8 cellular contexts compared by ENCODE assay signal in genomic region chr12:10365716-10366433, GRCh38. TPM values are rescaled to one million over a fixed set of nuclear protein-coding genes. Genes with fewer than 3 reads are reported as not detected.
A peak's percentile ranks its signal among the peaks of the same experiment; 100 is the strongest.
DNase-seq lines count a peak whose midpoint lies in the region; FAIRE-seq and TF ChIP-seq lines count a peak whose summit lies in the region.

No MANE protein-coding gene starts in this region.

- H3K4me3 ChIP-seq in AG04450 (ENCODE audit: low read depth, low read length) (peak overlapping the region; percentile 72), HUES64 (ENCODE audit: low read length) (peak overlapping the region; percentile 57), brain microvascular endothelial cell (ENCODE audit: low read depth, low read length) (peak overlapping the region; percentile 66)

- peaks cover 5% of the 10 kb centered on the region for H3K9me3 ChIP-seq in AG04450 (ENCODE audit: control insufficient read depth, insufficient read depth, low read length)
- peaks cover 2% of the 10 kb centered on the region; the same call in 1 of the 2 replicates for H3K9me3 ChIP-seq in HUES64 (ENCODE audit: insufficient read depth, low read depth, low read length)

- no peak for FAIRE-seq in HTR-8/SVneo (lab: Jason Lieb, UNC)

- TF ChIP-seq CTCF in AG04450 (IDR thresholded peaks at IDR 0.05; ENCODE audit: low read depth, low read length) (peak; percentile 24), brain microvascular endothelial cell (IDR thresholded peaks at IDR 0.05; ENCODE audit: low read depth, low read length, missing control alignments) (peak; percentile 54)

- peak overlapping the region; percentile 80 for H3K27ac ChIP-seq in AG04450 (ENCODE audit: low read depth, low read length)
- H3K27ac ChIP-seq in HUES64 (ENCODE audit: low read depth, low read length): no peak overlapping the region
- no peak overlapping the region for H3K27ac ChIP-seq in brain microvascular endothelial cell

- DNase-seq in AG04450 (ENCODE audit: low read depth, low spot score): no peak
- DNase-seq in brain microvascular endothelial cell: no peak
- peak; percentile 64 for DNase-seq in midbrain (lab: John Stamatoyannopoulos, UW)
- no peak for DNase-seq in NCI-H1436 (lab: John Stamatoyannopoulos, UW)
- no peak for DNase-seq in HTR-8/SVneo (ENCODE audit: insufficient read length, low spot score)
- no peak for DNase-seq in activated CD4-positive, alpha-beta T cell treated with anti-CD3 and anti-CD28 coated beads, Interleukin-2, amount 50 U/mL, for 48 hours
- no peak for DNase-seq in stimulated activated CD4-positive, alpha-beta T cell treated with anti-CD3 and anti-CD28 coated beads, Interleukin-2, amount 100 ng/mL, for 48 hours

- 59% methylated on average over 5 of the region's 5 CpGs for WGBS in HUES64

- POLR2A ChIA-PET in AG04450 (lab: Yijun Ruan, JAX): no interaction called here

- CTCF ChIA-PET in AG04450 (lab: Charles Lee): interaction anchor here (1.2 to 2.1 kb wide), 14 partner anchors 8 to 615 kb away, joined by 3 to 11 read pairs (median 6); partner anchors contain the start of gene KLRC3

- H3K9ac ChIP-seq in HUES64 (ENCODE audit: low read depth, low read length): no peak overlapping the region

- in situ Hi-C loops in brain microvascular endothelial cell (cut with HindIII; ENCODE audit: low pct_ligation_motif_present, low sequenced_read_pairs): no loop called here

- no peaks in the 10 kb centered on the region for H3K36me3 ChIP-seq in HUES64 (ENCODE audit: insufficient read depth, low read length)
- no peaks in the 10 kb centered on the region for H3K36me3 ChIP-seq in brain microvascular endothelial cell (replicated peaks)

- H3K27me3 ChIP-seq in AG04450 (ENCODE audit: control insufficient read depth, insufficient read depth, low read length) (no peaks in the 10 kb centered on the region), HUES64 (ENCODE audit: insufficient read depth, low read length) (no peaks in the 10 kb centered on the region), brain microvascular endothelial cell (replicated peaks) (no peaks in the 10 kb centered on the region)

- H3K4me1 ChIP-seq in HUES64 (ENCODE audit: insufficient read depth, low read length): peaks cover 55% of the 10 kb centered on the region

RNA-seq across cellular contexts. Expression of gene KLRK1, which starts 24.0 kb away (rescaled TPM):
- polyA plus RNA-seq in AG04450 (2011; rRNA removed): not detected in 2 replicates
- polyA minus RNA-seq in AG04450 (2011; rRNA and poly(A)+ RNA removed): not detected in 2 replicates
- 0.25 TPM for polyA plus RNA-seq in HUES64 (2013, experiment 1 of 2)
- not detected for polyA plus RNA-seq in HUES64 (2013, experiment 2 of 2)

RNA-seq across cellular contexts. Expression of gene KLRC4, which starts 43.7 kb away (rescaled TPM):
- polyA plus RNA-seq in AG04450 (2011; rRNA removed): not detected in 2 replicates
- not detected in 2 replicates for polyA minus RNA-seq in AG04450 (2011; rRNA and poly(A)+ RNA removed)
- not detected for polyA plus RNA-seq in HUES64 (2013, experiment 1 of 2)
- not detected for polyA plus RNA-seq in HUES64 (2013, experiment 2 of 2)

RNA-seq across cellular contexts. Expression of gene KLRC3, which starts 54.5 kb away (rescaled TPM):
- not detected in 2 replicates for polyA plus RNA-seq in AG04450 (2011; rRNA removed)
- polyA minus RNA-seq in AG04450 (2011; rRNA and poly(A)+ RNA removed): not detected in 2 replicates
- polyA plus RNA-seq in HUES64 (2013, experiment 1 of 2): not detected
- not detected for polyA plus RNA-seq in HUES64 (2013, experiment 2 of 2)

RNA-seq across cellular contexts. Expression of gene KLRD1, which starts 58.2 kb away (rescaled TPM):
- 0.11 and 0.33 TPM in 2 replicates for polyA plus RNA-seq in AG04450 (2011; rRNA removed)
- 0.14 and 0.26 TPM in 2 replicates for polyA minus RNA-seq in AG04450 (2011; rRNA and poly(A)+ RNA removed)
- not detected for polyA plus RNA-seq in HUES64 (2013, experiment 1 of 2)
- not detected for polyA plus RNA-seq in HUES64 (2013, experiment 2 of 2)
